In the genomic region with DNA sequence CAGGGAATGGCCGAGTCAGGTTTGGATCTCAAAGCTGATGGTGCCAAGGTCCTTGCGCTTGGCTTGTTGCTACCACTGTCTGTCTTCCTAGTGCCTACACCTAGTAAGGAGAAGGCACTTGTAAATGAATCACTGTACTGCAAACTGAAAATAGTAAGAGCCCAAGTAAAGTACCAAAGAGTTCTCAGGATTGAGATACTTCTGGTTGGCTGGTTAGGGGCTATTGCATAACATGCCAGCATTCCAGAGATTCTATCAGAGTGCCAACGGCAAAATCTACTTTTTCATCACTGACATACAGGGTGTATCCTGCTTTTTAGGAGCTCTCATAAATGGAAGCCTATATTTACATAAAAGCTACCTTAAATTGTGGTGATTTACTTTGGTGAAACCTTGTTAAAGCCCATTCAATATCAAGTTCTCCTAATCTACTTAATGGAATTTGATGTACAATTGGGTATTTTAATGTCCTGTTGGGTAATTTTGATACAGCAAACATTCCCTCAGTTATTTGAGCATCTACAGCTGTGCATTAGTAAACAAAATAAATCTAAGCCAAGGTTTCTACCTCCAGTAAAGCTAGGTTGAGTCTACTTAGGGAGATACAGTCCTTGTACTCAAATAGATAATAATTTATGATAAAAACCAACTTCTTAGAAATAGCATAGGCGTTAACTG, we compare ENCODE assay signal across 10 cellular contexts. TPM values are rescaled to one million over a fixed set of nuclear protein-coding genes. Genes with fewer than 3 reads are reported as not detected.
DNase-seq lines count a peak whose midpoint lies in the region; ATAC-seq and TF ChIP-seq lines count a peak whose summit lies in the region.
"Had no signal": no experiment of that assay in that cellular context is flagged by ENCODE, and none has a peak within 500 bp of the region (broad histone marks: within the 10 kb centered on the region; RNA-seq: fewer than 3 reads in every experiment).

No MANE protein-coding gene starts in this region.

- H3K36me3 ChIP-seq in suprapubic skin (no peaks in the 10 kb centered on the region), BE2C (no peaks in the 10 kb centered on the region)

- peak overlapping the region; percentile 68 for H3K27ac ChIP-seq in suprapubic skin

- H3K4me1 ChIP-seq in suprapubic skin (peaks cover 16% of the 10 kb centered on the region), BE2C (no peaks in the 10 kb centered on the region; the same call in 1 of the 2 replicates)

- no peak for TF ChIP-seq EP300 in suprapubic skin (IDR thresholded peaks at IDR 0.05)

- no peak overlapping the region for H3K4me3 ChIP-seq in suprapubic skin
- H3K4me3 ChIP-seq in BE2C (ENCODE audit: low read depth, low read length): no peak overlapping the region

- no peak for TF ChIP-seq POLR2A in suprapubic skin (IDR thresholded peaks at IDR 0.05)

- no peak for ATAC-seq in GM18858 (IDR thresholded peaks at IDR 0.05; ENCODE audit: unreplicated experiment)

- H3K27me3 ChIP-seq in suprapubic skin (no peaks in the 10 kb centered on the region), BE2C (no peaks in the 10 kb centered on the region)

- TF ChIP-seq CTCF in suprapubic skin (IDR thresholded peaks at IDR 0.05) (no peak), BE2C (IDR thresholded peaks at IDR 0.05; ENCODE audit: low read depth, low read length) (no peak)

- 54% methylated on average over 4 of the region's 4 CpGs for WGBS in suprapubic skin

- DNase-seq in HS-27A (ENCODE audit: low read depth) (peak; percentile 50), astrocyte of the hippocampus (ENCODE audit: low read depth, low spot score) (peak; percentile 73), iris pigment epithelial cell (ENCODE audit: low read depth) (peak; percentile 54), suprapubic skin (ENCODE audit: low spot score in 2 of 2) (no peak), GM19238 (ENCODE audit: insufficient read length, low spot score) (no peak), superior temporal gyrus (ENCODE audit: extremely low spot score) (no peak), BE2C (no peak)
- DNase-seq: cortex of kidney, NCI-H1694 had no signal

- H3K9me3 ChIP-seq in suprapubic skin (peaks cover 2% of the 10 kb centered on the region), BE2C (no peaks in the 10 kb centered on the region)

RNA-seq across cellular contexts. Expression of a gene that starts 30.7 kb away (rescaled TPM):
- total RNA-seq in suprapubic skin: 100 to 1,000 TPM in 3 of 4 donors, 10 to 100 TPM in 1; 93.3 to 319 (median 127) TPM
- polyA plus RNA-seq in BE2C (2012; ENCODE audit: insufficient read depth, insufficient read length, low read depth): 77.7 TPM

Comparison
In these comparisons a context has a peak if more than half of its experiments do, and no peak if none do; other contexts are left out.
1. DNase-seq: peak in HS-27A (single experiment), astrocyte of the hippocampus (single experiment) and iris pigment epithelial cell (single experiment); none in suprapubic skin (0 of 2), GM19238 (single experiment), superior temporal gyrus (single experiment) and BE2C (single experiment).